Comparison of ENCODE assay signal across 10 cellular contexts in genomic region chr1:204478166-204478899, GRCh38. TPM values are rescaled to one million over a fixed set of nuclear protein-coding genes. Genes with fewer than 3 reads are reported as not detected.
A peak's percentile ranks its signal among the peaks of the same experiment; 100 is the strongest.
DNase-seq lines count a peak whose midpoint lies in the region; ATAC-seq and TF ChIP-seq lines count a peak whose summit lies in the region.
"Had no signal": no experiment of that assay in that cellular context is flagged by ENCODE, and none has a peak within 500 bp of the region (broad histone marks: within the 10 kb centered on the region; RNA-seq: fewer than 3 reads in every experiment).

No MANE protein-coding gene starts in this region.

- no peaks in the 10 kb centered on the region for H3K36me3 ChIP-seq in WERI-Rb-1
- H3K36me3 ChIP-seq in thyroid gland = no peaks in the 10 kb centered on the region

- TF ChIP-seq POLR2A in thyroid gland (IDR thresholded peaks at IDR 0.05) = no peak

- 80 to 87% methylated on average over 7 of the region's 7 CpGs for WGBS in thyroid gland, 2 donors

- H3K27ac ChIP-seq in WERI-Rb-1 (no peak overlapping the region), layer of hippocampus (ENCODE audit: low read depth, low read length) (peak overlapping the region; percentile 89), thyroid gland (peak overlapping the region in 2 of 3 donors; percentile 68 to 91)

- H3K27me3 ChIP-seq in WERI-Rb-1 (ENCODE audit: insufficient read depth, low read depth, severe bottlenecking) (no peaks in the 10 kb centered on the region), layer of hippocampus (ENCODE audit: control insufficient read depth, insufficient read depth, low read length) (no peaks in the 10 kb centered on the region), thyroid gland (no peaks in the 10 kb centered on the region)

- no peak for DNase-seq in activated naive CD4-positive, alpha-beta T cell treated with anti-CD3 and anti-CD28 coated beads, Interleukin-2, amount 50 U/mL, for 72 hours (ENCODE audit: low spot score in 2 of 2)
- no peak for DNase-seq in activated naive CD4-positive, alpha-beta T cell treated with Interleukin-2 at 50 U/mL for 16 hours
- DNase-seq in WERI-Rb-1 = peak; percentile 93
- DNase-seq in thyroid gland = no peak
- DNase-seq in activated CD4-positive, CD25-positive, alpha-beta regulatory T cell (lab: John Stamatoyannopoulos, UW) = no peak
- no peak for DNase-seq in activated gamma-delta T cell treated with Interleukin-2 at 50 U/mL for 16 hours
- no peak for DNase-seq in T-helper 2 cell
- DNase-seq: erythroblast; stimulated activated naive CD4-positive, alpha-beta T cell had no signal

- peaks cover 71 to 87% of the 10 kb centered on the region in 2 donors for H3K4me1 ChIP-seq in thyroid gland

- H3K36me3 Mint-ChIP-seq in activated naive CD4-positive, alpha-beta T cell treated with anti-CD3 and anti-CD28 coated beads, Interleukin-2, amount 50 U/mL, for 72 hours = peaks cover 0 to 5% of the 10 kb centered on the region in 2 donors

- H3K4me3 ChIP-seq in WERI-Rb-1 (ENCODE audit: low read depth, low read length) = no peak overlapping the region
- no peak overlapping the region for H3K4me3 ChIP-seq in thyroid gland (replicated peaks in 1 of 3)

- H3K9me3 ChIP-seq in WERI-Rb-1 (ENCODE audit: severe bottlenecking) = peaks cover 4% of the 10 kb centered on the region
- no peaks in the 10 kb centered on the region for H3K9me3 ChIP-seq in thyroid gland

- TF ChIP-seq CTCF in WERI-Rb-1 (IDR thresholded peaks at IDR 0.05; ENCODE audit: low read depth, low read length) = peak; percentile 41; the same call in 1 of the 2 replicates
- TF ChIP-seq CTCF in thyroid gland (IDR thresholded peaks at IDR 0.05) = no peak

- intact Hi-C loops in thyroid gland (cut with DNase I) = no loop called here

- no peak for ATAC-seq in activated naive CD4-positive, alpha-beta T cell treated with anti-CD3 and anti-CD28 coated beads, Interleukin-2, amount 50 U/mL, for 72 hours

- no peaks in the 10 kb centered on the region for H3K9me3 Mint-ChIP-seq in activated naive CD4-positive, alpha-beta T cell treated with anti-CD3 and anti-CD28 coated beads, Interleukin-2, amount 50 U/mL, for 72 hours

- H3K27ac Mint-ChIP-seq in activated naive CD4-positive, alpha-beta T cell treated with anti-CD3 and anti-CD28 coated beads, Interleukin-2, amount 50 U/mL, for 72 hours = peak overlapping the region; percentile 31 to 52

RNA-seq across cellular contexts. Expression of gene PIK3C2B, which starts 16.3 kb away (rescaled TPM):
- 10 to 100 TPM; 26.3 to 65.6 TPM for total RNA-seq in activated naive CD4-positive, alpha-beta T cell treated with anti-CD3 and anti-CD28 coated beads, Interleukin-2, amount 50 U/mL, for 72 hours
- 10 to 100 TPM; 19.9 to 36.9 (median 27.2) TPM for total RNA-seq in thyroid gland

RNA-seq across cellular contexts. Expression of gene MDM4, which starts 37.9 kb away (rescaled TPM):
- total RNA-seq in activated naive CD4-positive, alpha-beta T cell treated with anti-CD3 and anti-CD28 coated beads, Interleukin-2, amount 50 U/mL, for 72 hours = 10 to 100 TPM; 87.2 to 97.9 TPM
- 100 to 1,000 TPM in 2 of 4 donors, 10 to 100 TPM in 2; 72.3 to 177 (median 102) TPM for total RNA-seq in thyroid gland
